9 cellular contexts compared by ENCODE assay signal in the genomic region with DNA sequence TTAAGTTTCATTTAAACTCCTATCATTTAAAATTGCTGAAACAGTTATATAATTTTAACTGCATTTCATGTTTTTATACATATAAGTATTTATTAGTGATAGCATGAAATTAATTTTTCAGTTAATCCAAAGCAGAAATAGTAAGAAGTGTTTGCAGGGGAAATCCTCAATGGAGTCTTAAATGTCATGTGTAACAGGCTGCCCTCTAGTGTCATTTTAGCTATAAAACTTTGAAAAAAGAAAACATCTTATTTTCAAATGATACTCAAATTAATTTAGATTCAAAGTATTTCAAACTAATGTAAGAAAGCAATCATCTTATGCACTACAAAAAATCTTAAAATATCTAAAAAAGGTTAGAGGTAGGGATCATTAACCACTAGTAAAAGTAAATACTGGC. TPM values are rescaled to one million over a fixed set of nuclear protein-coding genes. Genes with fewer than 3 reads are reported as not detected.
DNase-seq lines count a peak whose midpoint lies in the region; ATAC-seq and TF ChIP-seq lines count a peak whose summit lies in the region.
"Had no signal": no experiment of that assay in that cellular context is flagged by ENCODE, and none has a peak within 500 bp of the region (broad histone marks: within the 10 kb centered on the region; RNA-seq: fewer than 3 reads in every experiment).

No MANE protein-coding gene starts in this region.

- DNase-seq in AG04449 (ENCODE audit: low read depth, low spot score) = no peak
- no peak for DNase-seq in GM13977 (ENCODE audit: low spot score)
- DNase-seq in Peyer's patch = no peak
- DNase-seq in fibroblast of the conjunctiva (ENCODE audit: low read depth) = peak; percentile 18
- no peak for DNase-seq in transverse colon
- DNase-seq in DMS153 (lab: John Stamatoyannopoulos, UW) = no peak
- DNase-seq: NCI-H1436 treated with DMSO at 0.1 percent for 48 hours had no signal

- H3K27me3 ChIP-seq in Peyer's patch (no peaks in the 10 kb centered on the region), transverse colon (no peaks in the 10 kb centered on the region)

- in situ Hi-C loops in GM13977 (cut with MboI; ENCODE audit: low pct_unique_long_range_greater_than_20kb, low sequenced_read_pairs, unreplicated experiment) (no loop called here), transverse colon (cut with MboI; ENCODE audit: low pct_ligation_motif_present in 1 of 4, low pct_unique_long_range_greater_than_20kb in 1 of 4, low sequenced_read_pairs in 3 of 4) (no loop called here)

- TF ChIP-seq POLR2A in Peyer's patch (IDR thresholded peaks at IDR 0.05) = no peak
- no peak for TF ChIP-seq POLR2A in transverse colon (IDR thresholded peaks at IDR 0.05)

- ATAC-seq in HG03571 (IDR thresholded peaks at IDR 0.05; ENCODE audit: unreplicated experiment) (no peak), HG02852 (IDR thresholded peaks at IDR 0.05; ENCODE audit: unreplicated experiment) (no peak)

- H3K27ac ChIP-seq in Peyer's patch (no peak overlapping the region), transverse colon (no peak overlapping the region)

- H3K36me3 ChIP-seq in Peyer's patch (no peaks in the 10 kb centered on the region), transverse colon (peaks cover 0 to 4% (median 0%) of the 10 kb centered on the region in 4 donors)

- POLR2A ChIA-PET in AG04449 (lab: Yijun Ruan, JAX) = no interaction called here

- H3K4me3 ChIP-seq in AG04449 (ENCODE audit: low read depth, low read length) = no peak overlapping the region
- H3K4me3 ChIP-seq in Peyer's patch = no peak overlapping the region
- no peak overlapping the region for H3K4me3 ChIP-seq in transverse colon

- TF ChIP-seq CTCF in AG04449 (IDR thresholded peaks at IDR 0.05; ENCODE audit: insufficient read depth, low read length, missing control alignments) (peak; percentile 13), GM13977 (IDR thresholded peaks at IDR 0.05; ENCODE audit: extremely low read depth, insufficient read depth, missing control alignments) (peak; percentile 38), Peyer's patch (IDR thresholded peaks at IDR 0.05) (peak in 4 of 6 experiments; percentile 28 to 44 (median 36)), transverse colon (IDR thresholded peaks at IDR 0.05) (peak in 1 of 5 experiments; percentile 26)

- intact Hi-C loops in transverse colon (cut with DNase I; ENCODE audit: low total_unique reads) = loop anchor here (5.0 kb wide), 1 partner anchor 177 kb away; no protein-coding TSS in a partner anchor

- H3K9me3 ChIP-seq in Peyer's patch = no peaks in the 10 kb centered on the region
- H3K9me3 ChIP-seq in transverse colon = no peaks in the 10 kb centered on the region

- CTCF ChIA-PET in AG04449 (lab: Yijun Ruan, JAX) = interaction anchor here (0.7 to 9.8 kb wide), 17 partner anchors 9 to 397 kb away, joined by 3 to 114 read pairs (median 6); a partner anchor contains a TSS

- TF ChIP-seq EP300 in transverse colon (IDR thresholded peaks at IDR 0.05; ENCODE audit: low read depth) = no peak

- H3K4me1 ChIP-seq in Peyer's patch (peaks cover 0 to 16% (median 0%) of the 10 kb centered on the region in 4 donors), transverse colon (peaks cover 2 to 34% (median 15%) of the 10 kb centered on the region in 4 donors)

RNA-seq across cellular contexts. Expression of a gene that starts 27.1 kb away (rescaled TPM):
- 10 to 100 TPM; 22.4 to 43.7 (median 33.7) TPM for total RNA-seq in Peyer's patch
- 10 to 100 TPM; 21.5 to 54.6 (median 29.8) TPM for total RNA-seq in transverse colon
